18 cellular contexts compared by ENCODE assay signal in the genomic region with DNA sequence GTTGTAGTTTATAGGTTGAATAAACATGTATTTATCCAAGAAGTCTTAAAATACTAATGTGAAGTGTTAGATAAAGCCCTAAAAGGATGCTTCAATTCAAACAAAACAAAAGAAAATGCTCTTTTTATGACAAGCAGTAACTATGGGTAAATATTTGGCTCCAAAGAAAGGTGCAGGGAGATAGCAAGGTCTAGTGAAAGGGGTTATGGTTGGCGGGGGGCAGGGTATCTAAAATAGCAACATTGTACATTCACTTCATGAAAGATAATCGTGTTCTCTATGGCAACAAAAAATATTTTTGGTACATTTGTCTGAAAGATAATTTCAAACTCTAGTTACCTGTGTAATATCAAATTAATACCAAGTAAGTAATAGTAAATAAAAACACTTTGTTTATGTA.
DNase-seq lines count a peak whose midpoint lies in the region; ATAC-seq and TF ChIP-seq lines count a peak whose summit lies in the region.
"Had no signal": no experiment of that assay in that cellular context is flagged by ENCODE, and none has a peak within 500 bp of the region (broad histone marks: within the 10 kb centered on the region; RNA-seq: fewer than 3 reads in every experiment).

No MANE protein-coding gene starts in this region.

- H3K9me3 ChIP-seq in right atrium auricular region (peaks cover 0 to 4% of the 10 kb centered on the region in 2 donors), heart left ventricle (peaks cover 0 to 5% (median 0%) of the 10 kb centered on the region in 12 donors), left ventricle myocardium inferior (replicated peaks) (peaks cover 7% of the 10 kb centered on the region)
- H3K9me3 ChIP-seq: A549; BLaER1 treated with 17β-estradiol and CSF1 and Interleukin-3, amounts not matched to agents 10 nM and 100 nM; Caco-2 had no signal

- intact Hi-C loops in Right ventricle myocardium inferior (cut with DNase I): no loop called here
- intact Hi-C loops in heart left ventricle (cut with DNase I): loop anchor here in 3 of 10 donors (1.0 to 10.0 kb wide), 4 partner anchors 59 to 147 kb away; a partner anchor contains a TSS
- intact Hi-C loops in left cardiac atrium (cut with DNase I): loop anchor here (10.0 kb wide), 1 partner anchor 57 kb away; no protein-coding TSS in a partner anchor
- intact Hi-C loops in left ventricle myocardium inferior (cut with micrococcal nuclease): no loop called here

- no peak for TF ChIP-seq CTCF in right atrium auricular region (IDR thresholded peaks at IDR 0.05)
- no peak for TF ChIP-seq CTCF in heart left ventricle (IDR thresholded peaks at IDR 0.05)
- TF ChIP-seq CTCF in left ventricle myocardium inferior (IDR thresholded peaks at IDR 0.05; ENCODE audit: borderline replicate concordance): no peak

- no peaks in the 10 kb centered on the region for H3K36me3 ChIP-seq in right atrium auricular region
- no peaks in the 10 kb centered on the region for H3K36me3 ChIP-seq in heart left ventricle
- no peaks in the 10 kb centered on the region for H3K36me3 ChIP-seq in left ventricle myocardium inferior
- H3K36me3 ChIP-seq: BLaER1 treated with 17β-estradiol and CSF1 and Interleukin-3, amounts not matched to agents 10 nM and 100 nM had no signal

- DNase-seq in Right ventricle myocardium inferior (ENCODE audit: missing footprints) (no peak), right atrium auricular region (ENCODE audit: low spot score) (no peak), heart left ventricle (no peak), left cardiac atrium (no peak), left ventricle myocardium inferior (no peak), NCI-H510A (lab: John Stamatoyannopoulos, UW) (no peak), globus pallidus (ENCODE audit: low spot score) (no peak)
- DNase-seq: AML-193; Caco-2; Calu3; CD4-positive, alpha-beta T cell; CD8-positive, alpha-beta T cell; DMS79 treated with DMSO at 0.1 percent for 48 hours; GF-D8 had no signal

- H3K4me1 ChIP-seq in right atrium auricular region: no peaks in the 10 kb centered on the region
- H3K4me1 ChIP-seq in heart left ventricle: peaks cover 0 to 9% (median 0%) of the 10 kb centered on the region in 12 donors
- H3K4me1 ChIP-seq in left ventricle myocardium inferior: peaks cover 34% of the 10 kb centered on the region
- H3K4me1 ChIP-seq: A549; BLaER1 treated with 17β-estradiol and CSF1 and Interleukin-3, amounts not matched to agents 10 nM and 100 nM; Caco-2 had no signal

- ATAC-seq in Right ventricle myocardium inferior (peak; percentile 72), heart left ventricle (peak in 2 of 4 donors; percentile 58 to 79), left cardiac atrium (no peak)
- ATAC-seq: A549; CD8-positive, alpha-beta T cell had no signal

- WGBS in heart left ventricle, 4 donors: 35 to 44% (median 37%) methylated on average over 2 of the region's 2 CpGs

- peak overlapping the region in 1 of 2 donors; percentile 94 for H3K27ac ChIP-seq in right atrium auricular region
- peak overlapping the region in 8 of 12 donors; percentile 27 to 60 (median 36) for H3K27ac ChIP-seq in heart left ventricle
- peak overlapping the region; percentile 89 for H3K27ac ChIP-seq in left ventricle myocardium inferior (replicated peaks)
- H3K27ac ChIP-seq: 22Rv1; A549; BLaER1 treated with 17β-estradiol and CSF1 and Interleukin-3, amounts not matched to agents 10 nM and 100 nM; C4-2B had no signal

- no peak for TF ChIP-seq POLR2A in heart left ventricle (IDR thresholded peaks at IDR 0.05)

- H3K4me3 ChIP-seq in right atrium auricular region (no peak overlapping the region), heart left ventricle (no peak overlapping the region), left ventricle myocardium inferior (no peak overlapping the region)
- H3K4me3 ChIP-seq: A549; BLaER1 treated with 17β-estradiol and CSF1 and Interleukin-3, amounts not matched to agents 10 nM and 100 nM had no signal

- H3K27me3 ChIP-seq in right atrium auricular region (no peaks in the 10 kb centered on the region), heart left ventricle (no peaks in the 10 kb centered on the region), left ventricle myocardium inferior (ENCODE audit: low read depth) (no peaks in the 10 kb centered on the region)
- H3K27me3 ChIP-seq: BLaER1 treated with 17β-estradiol and CSF1 and Interleukin-3, amounts not matched to agents 10 nM and 100 nM had no signal

Comparison
In these comparisons a context has a peak if more than half of its experiments do, and no peak if none do; other contexts are left out.
1. intact Hi-C loops: an anchor here in left cardiac atrium (10.0 kb wide); none called in Right ventricle myocardium inferior and left ventricle myocardium inferior.